ENCODE assay signal across 23 cellular contexts in genomic region chr1:187433598-187433997, GRCh38.
"Had no signal": no experiment of that assay in that cellular context is flagged by ENCODE, and none has a peak within 500 bp of the region (broad histone marks: within the 10 kb centered on the region; RNA-seq: fewer than 3 reads in every experiment).

No MANE protein-coding gene starts in this region.

- H3K4me3 ChIP-seq: body of pancreas, colonic mucosa, right atrium auricular region had no signal

- H3K27me3 ChIP-seq: body of pancreas, colonic mucosa, right atrium auricular region had no signal

- H3K4me1 ChIP-seq: body of pancreas, colonic mucosa, right atrium auricular region had no signal

- H3K36me3 Mint-ChIP-seq: activated CD4-positive, alpha-beta memory T cell treated with anti-CD3 and anti-CD28 coated beads for 36 hours; activated CD8-positive, alpha-beta memory T cell treated with anti-CD3 and anti-CD28 coated beads, Interleukin-2, amount 10 ng/mL, durations not matched to agents 7 days and 5 days; activated naive CD4-positive, alpha-beta T cell treated with anti-CD3 and anti-CD28 coated beads, Interleukin-2, amount 10 ng/mL, durations not matched to agents 7 days and 5 days; type B pancreatic cell had no signal

- H3K27ac ChIP-seq: body of pancreas, colonic mucosa, right atrium auricular region, WERI-Rb-1 had no signal

- H3K4me3 Mint-ChIP-seq: activated CD4-positive, alpha-beta memory T cell treated with anti-CD3 and anti-CD28 coated beads for 36 hours; activated CD4-positive, alpha-beta T cell treated with anti-CD3 and anti-CD28 coated beads for 36 hours; activated CD8-positive, alpha-beta memory T cell treated with anti-CD3 and anti-CD28 coated beads, Interleukin-2, amount 10 ng/mL, durations not matched to agents 7 days and 5 days; activated naive CD4-positive, alpha-beta T cell treated with anti-CD3 and anti-CD28 coated beads, Interleukin-2, amount 10 ng/mL, durations not matched to agents 7 days and 5 days; nephron; type B pancreatic cell had no signal

- H3K4me1 Mint-ChIP-seq: activated CD4-positive, alpha-beta T cell treated with anti-CD3 and anti-CD28 coated beads for 36 hours; activated CD8-positive, alpha-beta memory T cell treated with anti-CD3 and anti-CD28 coated beads, Interleukin-2, amount 10 ng/mL, durations not matched to agents 7 days and 5 days; activated naive CD4-positive, alpha-beta T cell treated with anti-CD3 and anti-CD28 coated beads, Interleukin-2, amount 10 ng/mL, durations not matched to agents 7 days and 5 days; nephron had no signal

- H3K36me3 ChIP-seq: colonic mucosa, right atrium auricular region, WERI-Rb-1 had no signal

- DNase-seq: activated CD4-positive, alpha-beta memory T cell treated with anti-CD3 and anti-CD28 coated beads for 36 hours; activated CD4-positive, alpha-beta T cell treated with anti-CD3 and anti-CD28 coated beads for 36 hours; activated CD8-positive, alpha-beta memory T cell treated with anti-CD3 and anti-CD28 coated beads, Interleukin-2, amount 10 ng/mL, durations not matched to agents 7 days and 5 days; activated naive CD4-positive, alpha-beta T cell treated with anti-CD3 and anti-CD28 coated beads, Interleukin-2, amount 10 ng/mL, durations not matched to agents 7 days and 5 days; activated T-cell treated with anti-CD3 and anti-CD28 coated beads, Interleukin-2, amount 50 U/mL, for 1 hour; body of pancreas; caudate nucleus; colonic mucosa; foreskin melanocyte; mesendoderm; nucleus accumbens; small intestine; stimulated activated CD4-positive, alpha-beta T cell treated with anti-CD3 and anti-CD28 coated beads, Interleukin-4, amount 100 ng/mL, for 4 hours; stimulated activated CD8-positive, alpha-beta memory T cell treated with anti-CD3 and anti-CD28 coated beads, Interleukin-4, amount 100 ng/mL, for 48 hours; stimulated activated naive CD8-positive, alpha-beta T cell treated with anti-CD3 and anti-CD28 coated beads, Interleukin-15, Interleukin-2, amounts not matched to agents 100 U/mL and 50 U/mL, for 24 hours; T-helper 1 cell; T1000; WERI-Rb-1 had no signal

- ATAC-seq: activated CD4-positive, alpha-beta T cell treated with anti-CD3 and anti-CD28 coated beads for 36 hours; activated CD8-positive, alpha-beta memory T cell treated with anti-CD3 and anti-CD28 coated beads, Interleukin-2, amount 10 ng/mL, durations not matched to agents 7 days and 5 days; body of pancreas; stimulated activated naive CD8-positive, alpha-beta T cell treated with anti-CD3 and anti-CD28 coated beads, Interleukin-15, Interleukin-2, amounts not matched to agents 100 U/mL and 50 U/mL, for 24 hours had no signal

- H3K9me3 Mint-ChIP-seq: activated T-helper 2 cell treated with anti-CD3 and anti-CD28 coated beads, Interferon-gamma antibody, Interleukin-2, Interleukin-4, amounts not matched to agents 10 μg/mL and 5 μg/mL and 100 μg/mL, durations not matched to agents 14 hours and 24 hours and 36 hours; nephron; type B pancreatic cell had no signal

- H3K27ac Mint-ChIP-seq: activated CD4-positive, alpha-beta memory T cell treated with anti-CD3 and anti-CD28 coated beads for 36 hours; activated CD4-positive, alpha-beta T cell treated with anti-CD3 and anti-CD28 coated beads for 36 hours; activated CD8-positive, alpha-beta memory T cell treated with anti-CD3 and anti-CD28 coated beads, Interleukin-2, amount 10 ng/mL, durations not matched to agents 7 days and 5 days; activated naive CD4-positive, alpha-beta T cell treated with anti-CD3 and anti-CD28 coated beads, Interleukin-2, amount 10 ng/mL, durations not matched to agents 7 days and 5 days; activated T-helper 2 cell treated with anti-CD3 and anti-CD28 coated beads, Interferon-gamma antibody, Interleukin-2, Interleukin-4, amounts not matched to agents 10 μg/mL and 5 μg/mL and 100 μg/mL, durations not matched to agents 14 hours and 24 hours and 36 hours; nephron; progenitor cell of endocrine pancreas; type B pancreatic cell had no signal

- H3K27me3 Mint-ChIP-seq: activated CD4-positive, alpha-beta memory T cell treated with anti-CD3 and anti-CD28 coated beads for 36 hours; activated CD4-positive, alpha-beta T cell treated with anti-CD3 and anti-CD28 coated beads for 36 hours; activated CD8-positive, alpha-beta memory T cell treated with anti-CD3 and anti-CD28 coated beads, Interleukin-2, amount 10 ng/mL, durations not matched to agents 7 days and 5 days; activated naive CD4-positive, alpha-beta T cell treated with anti-CD3 and anti-CD28 coated beads, Interleukin-2, amount 10 ng/mL, durations not matched to agents 7 days and 5 days; progenitor cell of endocrine pancreas; type B pancreatic cell had no signal

- H3K9me3 ChIP-seq: body of pancreas, colonic mucosa, right atrium auricular region had no signal
